In the genomic region with DNA sequence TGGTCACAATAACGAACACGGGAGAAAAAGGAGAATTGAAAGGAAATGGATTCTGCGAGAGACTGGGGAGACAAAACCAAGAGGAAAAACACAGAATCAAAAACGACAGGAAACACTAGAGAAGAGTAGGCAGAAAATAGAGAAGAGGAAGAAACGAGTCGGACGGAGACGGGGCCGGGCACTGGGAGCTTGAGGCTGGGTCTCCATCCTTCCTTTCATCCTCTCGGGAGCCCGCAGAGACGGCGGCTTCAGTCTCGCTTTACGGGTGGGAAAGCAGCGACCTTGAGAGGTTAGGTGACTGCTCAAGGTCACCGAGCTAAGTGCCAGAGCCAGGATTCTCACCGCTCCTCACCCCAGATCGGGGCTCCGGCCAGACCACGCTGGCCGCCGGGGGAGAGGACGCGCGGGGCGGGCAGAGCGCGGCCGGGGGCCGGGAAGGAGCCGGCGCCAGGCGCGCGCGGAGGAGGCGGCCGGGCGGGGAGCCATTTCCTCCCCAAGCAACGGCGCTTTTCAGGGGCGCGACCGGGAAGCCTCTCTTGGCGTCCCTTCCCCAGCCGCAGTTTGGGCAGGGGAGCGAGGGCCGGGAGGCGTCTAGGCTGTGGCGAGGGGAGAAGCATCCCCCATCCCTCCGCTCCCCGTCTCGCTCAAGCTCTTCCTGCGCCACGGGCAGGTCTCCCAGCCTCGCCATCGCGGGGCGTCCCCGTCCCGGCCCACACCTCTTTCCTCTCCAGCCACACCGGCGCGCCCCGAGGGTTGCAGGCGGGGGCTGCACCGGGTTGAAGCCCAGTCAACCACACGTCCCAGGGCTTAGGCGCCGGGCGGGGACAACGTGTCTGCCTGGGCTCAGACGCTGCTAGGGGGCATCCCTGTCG, we compare ENCODE assay signal across 1 cellular context.
TF ChIP-seq lines count a peak whose summit lies in the region.

No MANE protein-coding gene starts in this region.

TF ChIP-seq in K562, 482 proteins besides CTCF, POLR2A, EP300 and RAD21 (continued from another document):
- no peak for TF ChIP-seq MEF2A (IDR thresholded peaks at IDR 0.05; ENCODE audit: control insufficient read depth, low read depth, low read length)
- TF ChIP-seq MAFG (tag; conservative IDR thresholded peaks at IDR 0.05) = no peak
- TF ChIP-seq ZNF217 (CRISPR knock-in tag; IDR thresholded peaks at IDR 0.05) = no peak
- TF ChIP-seq GTF2F1 (IDR thresholded peaks at IDR 0.05; ENCODE audit: low read depth, low read length) = no peak
- TF ChIP-seq KDM2B (CRISPR knock-in tag; IDR thresholded peaks at IDR 0.05) = no peak
- TF ChIP-seq MED1 (CRISPR knock-in tag; IDR thresholded peaks at IDR 0.05; ENCODE audit: borderline replicate concordance) = no peak
- TF ChIP-seq ESRRA (IDR thresholded peaks at IDR 0.05; ENCODE audit: borderline replicate concordance, low read depth) = peak; percentile 97
- no peak for TF ChIP-seq OTX1 (CRISPR knock-in tag; IDR thresholded peaks at IDR 0.05)
- TF ChIP-seq, protein P1, sequence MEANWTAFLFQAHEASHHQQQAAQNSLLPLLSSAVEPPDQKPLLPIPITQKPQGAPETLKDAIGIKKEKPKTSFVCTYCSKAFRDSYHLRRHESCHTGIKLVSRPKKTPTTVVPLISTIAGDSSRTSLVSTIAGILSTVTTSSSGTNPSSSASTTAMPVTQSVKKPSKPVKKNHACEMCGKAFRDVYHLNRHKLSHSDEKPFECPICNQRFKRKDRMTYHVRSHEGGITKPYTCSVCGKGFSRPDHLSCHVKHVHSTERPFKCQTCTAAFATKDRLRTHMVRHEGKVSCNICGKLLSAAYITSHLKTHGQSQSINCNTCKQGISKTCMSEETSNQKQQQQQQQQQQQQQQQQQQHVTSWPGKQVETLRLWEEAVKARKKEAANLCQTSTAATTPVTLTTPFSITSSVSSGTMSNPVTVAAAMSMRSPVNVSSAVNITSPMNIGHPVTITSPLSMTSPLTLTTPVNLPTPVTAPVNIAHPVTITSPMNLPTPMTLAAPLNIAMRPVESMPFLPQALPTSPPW (CRISPR knock-in tag; IDR thresholded peaks at IDR 0.05) = no peak
- TF ChIP-seq BRD9 (IDR thresholded peaks at IDR 0.05; ENCODE audit: low read depth, partially characterized antibody) = no peak
- no peak for TF ChIP-seq RCOR1 (IDR thresholded peaks at IDR 0.05; ENCODE audit: borderline replicate concordance in 1 of 2, low read depth in 2 of 2, low read length in 2 of 2)
- no peak for TF ChIP-seq ZNF695 (CRISPR knock-in tag; IDR thresholded peaks at IDR 0.05)
- TF ChIP-seq CBX2 (IDR thresholded peaks at IDR 0.05; ENCODE audit: insufficient read depth, low read length, poor library complexity, severe bottlenecking) = no peak
